8 cellular contexts compared by ENCODE assay signal in genomic region chr7:140653319-140654108, GRCh38. TPM values are rescaled to one million over a fixed set of nuclear protein-coding genes. Genes with fewer than 3 reads are reported as not detected.
DNase-seq lines count a peak whose midpoint lies in the region; ATAC-seq and TF ChIP-seq lines count a peak whose summit lies in the region.

No MANE protein-coding gene starts in this region.

- peaks cover 11% of the 10 kb centered on the region for H3K27me3 Mint-ChIP-seq in nephron progenitor cell (ENCODE audit: low read depth, poor library complexity)

- ATAC-seq in HG03378 (IDR thresholded peaks at IDR 0.05; ENCODE audit: unreplicated experiment) = no peak
- no peak for ATAC-seq in HG03280 (IDR thresholded peaks at IDR 0.05; ENCODE audit: unreplicated experiment)

- peaks cover 45% of the 10 kb centered on the region for H3K4me1 Mint-ChIP-seq in nephron progenitor cell

- H3K36me3 Mint-ChIP-seq in nephron progenitor cell (ENCODE audit: low read depth) = no peaks in the 10 kb centered on the region

- H3K27ac Mint-ChIP-seq in nephron progenitor cell = no peak overlapping the region

- H3K9me3 Mint-ChIP-seq in nephron progenitor cell = no peaks in the 10 kb centered on the region

- DNase-seq in A172 (ENCODE audit: low spot score) (peak; percentile 63), GM03348 (ENCODE audit: low spot score) (peak; percentile 88), NCI-H2029 treated with DMSO at 0.1 percent for 48 hours (lab: John Stamatoyannopoulos, UW) (peak; percentile 66), fibroblast of mammary gland (ENCODE audit: low read depth) (peak; percentile 77), nephron progenitor cell (peak; percentile 71)

- TF ChIP-seq CTCF in VCaP (conservative IDR thresholded peaks at IDR 0.05) (peak; percentile 96), fibroblast of mammary gland (conservative IDR thresholded peaks at IDR 0.05; ENCODE audit: control insufficient read depth, insufficient read depth, low read depth, low read length) (peak; percentile 92), nephron progenitor cell (IDR thresholded peaks at IDR 0.05) (peak; percentile 88)

- no peak overlapping the region for H3K4me3 Mint-ChIP-seq in nephron progenitor cell

- H3K4me3 ChIP-seq in fibroblast of mammary gland (ENCODE audit: control insufficient read depth, low read depth, low read length) = no peak overlapping the region

- H3K27ac ChIP-seq in VCaP = peak overlapping the region; percentile 10; the same call in 1 of the 2 replicates

RNA-seq across cellular contexts. Expression of gene DENND2A, which starts 12.9 kb away (rescaled TPM):
- 3.3 and 5.8 TPM in 2 replicates for total RNA-seq in A172 (2014; rRNA removed; shearing (Covaris generic))

RNA-seq across cellular contexts. Expression of gene ADCK2, which starts 19.2 kb away (rescaled TPM):
- 34.8 and 42.4 TPM in 2 replicates for total RNA-seq in A172 (2014; rRNA removed; shearing (Covaris generic))

RNA-seq across cellular contexts. Expression of gene NDUFB2, which starts 43.0 kb away (rescaled TPM):
- 227 and 304 TPM in 2 replicates for total RNA-seq in A172 (2014; rRNA removed; shearing (Covaris generic))
